In genomic region chr22:46087336-46087690, GRCh38 we compare ENCODE assay signal across 11 cellular contexts.
DNase-seq lines count a peak whose midpoint lies in the region; ATAC-seq and TF ChIP-seq lines count a peak whose summit lies in the region.
"Had no signal": no experiment of that assay in that cellular context is flagged by ENCODE, and none has a peak within 500 bp of the region (broad histone marks: within the 10 kb centered on the region; RNA-seq: fewer than 3 reads in every experiment).

No MANE protein-coding gene starts in this region.

- H3K9me3 ChIP-seq in left ventricle myocardium inferior (replicated peaks) (no peaks in the 10 kb centered on the region), ovary (no peaks in the 10 kb centered on the region), vagina (no peaks in the 10 kb centered on the region)

- no peak overlapping the region for H3K4me3 Mint-ChIP-seq in natural killer cell

- H3K9me3 Mint-ChIP-seq in natural killer cell = no peaks in the 10 kb centered on the region

- H3K27ac ChIP-seq in left ventricle myocardium inferior (replicated peaks) (peak overlapping the region; percentile 100), ovary (peak overlapping the region; percentile 57 to 94), vagina (peak overlapping the region; percentile 100)

- no peak for TF ChIP-seq CTCF in left ventricle myocardium inferior (IDR thresholded peaks at IDR 0.05; ENCODE audit: borderline replicate concordance)
- no peak for TF ChIP-seq CTCF in epithelial cell of proximal tubule (conservative IDR thresholded peaks at IDR 0.05; ENCODE audit: low read depth, low read length)
- TF ChIP-seq CTCF in ovary (IDR thresholded peaks at IDR 0.05) = no peak
- no peak for TF ChIP-seq CTCF in vagina (IDR thresholded peaks at IDR 0.05)
- TF ChIP-seq CTCF in natural killer cell (IDR thresholded peaks at IDR 0.05) = no peak

- no peaks in the 10 kb centered on the region for H3K27me3 ChIP-seq in left ventricle myocardium inferior (ENCODE audit: low read depth)
- H3K27me3 ChIP-seq in ovary = no peaks in the 10 kb centered on the region
- H3K27me3 ChIP-seq in vagina = no peaks in the 10 kb centered on the region

- no peak for TF ChIP-seq EP300 in ovary (IDR thresholded peaks at IDR 0.05)

- intact Hi-C loops in left ventricle myocardium inferior (cut with micrococcal nuclease) (no loop called here), left ventricle myocardium superior (cut with micrococcal nuclease) (no loop called here), ovary (cut with DNase I) (no loop called here), vagina (cut with DNase I) (no loop called here), natural killer cell (cut with micrococcal nuclease) (no loop called here)

- DNase-seq in left ventricle myocardium inferior (no peak), left ventricle myocardium superior (no peak), epithelial cell of proximal tubule (ENCODE audit: low read depth) (no peak), ovary (no peak), vagina (ENCODE audit: extremely low spot score in 2 of 2) (no peak), NCI-H526 (lab: John Stamatoyannopoulos, UW) (no peak), natural killer cell (no peak)
- no peak for DNase-seq in activated CD4-positive, alpha-beta T cell treated with anti-CD3 and anti-CD28 coated beads, Interleukin-2, amount 50 U/mL, for 1 hour
- DNase-seq: ACHN, NCI-H187, T-helper 9 cell had no signal

- H3K36me3 Mint-ChIP-seq in natural killer cell = no peaks in the 10 kb centered on the region

- H3K36me3 ChIP-seq in left ventricle myocardium inferior = peaks cover 34% of the 10 kb centered on the region
- no peaks in the 10 kb centered on the region for H3K36me3 ChIP-seq in ovary
- H3K36me3 ChIP-seq in vagina = peaks cover 3 to 12% of the 10 kb centered on the region in 2 donors

- 14 to 24% (median 16%) methylated on average over 14 of the region's 14 CpGs for WGBS in ovary, 3 donors

- H3K4me1 Mint-ChIP-seq in natural killer cell = peaks cover 0 to 14% of the 10 kb centered on the region in 2 donors

- ATAC-seq in left ventricle myocardium superior (no peak), natural killer cell (no peak)

- H3K27me3 Mint-ChIP-seq in natural killer cell (ENCODE audit: low read depth in 2 of 2) = no peaks in the 10 kb centered on the region

- peaks cover 100% of the 10 kb centered on the region for H3K4me1 ChIP-seq in left ventricle myocardium inferior
- peaks cover 54% of the 10 kb centered on the region for H3K4me1 ChIP-seq in ovary (ENCODE audit: insufficient read depth)
- H3K4me1 ChIP-seq in vagina = peaks cover 100% of the 10 kb centered on the region

- no peak for TF ChIP-seq POLR2A in ovary (IDR thresholded peaks at IDR 0.05)
- no peak for TF ChIP-seq POLR2A in vagina (IDR thresholded peaks at IDR 0.05)

- H3K4me3 ChIP-seq in left ventricle myocardium inferior = peak overlapping the region; percentile 96
- H3K4me3 ChIP-seq in epithelial cell of proximal tubule (ENCODE audit: low read depth, low read length) = peak overlapping the region; percentile 8
- peak overlapping the region; percentile 6 for H3K4me3 ChIP-seq in ovary
- peak overlapping the region; percentile 37 to 45 for H3K4me3 ChIP-seq in vagina

- H3K27ac Mint-ChIP-seq in natural killer cell = no peak overlapping the region

Comparison
In these comparisons a context has a peak if more than half of its experiments do, and no peak if none do; other contexts are left out.
1. H3K4me3 ChIP-seq: peak in every context shown above with its lines; median percentile 96 in left ventricle myocardium inferior; 41 in vagina; 8 in epithelial cell of proximal tubule; 6 in ovary.